Comparison of ENCODE assay signal across 10 cellular contexts in the genomic region with DNA sequence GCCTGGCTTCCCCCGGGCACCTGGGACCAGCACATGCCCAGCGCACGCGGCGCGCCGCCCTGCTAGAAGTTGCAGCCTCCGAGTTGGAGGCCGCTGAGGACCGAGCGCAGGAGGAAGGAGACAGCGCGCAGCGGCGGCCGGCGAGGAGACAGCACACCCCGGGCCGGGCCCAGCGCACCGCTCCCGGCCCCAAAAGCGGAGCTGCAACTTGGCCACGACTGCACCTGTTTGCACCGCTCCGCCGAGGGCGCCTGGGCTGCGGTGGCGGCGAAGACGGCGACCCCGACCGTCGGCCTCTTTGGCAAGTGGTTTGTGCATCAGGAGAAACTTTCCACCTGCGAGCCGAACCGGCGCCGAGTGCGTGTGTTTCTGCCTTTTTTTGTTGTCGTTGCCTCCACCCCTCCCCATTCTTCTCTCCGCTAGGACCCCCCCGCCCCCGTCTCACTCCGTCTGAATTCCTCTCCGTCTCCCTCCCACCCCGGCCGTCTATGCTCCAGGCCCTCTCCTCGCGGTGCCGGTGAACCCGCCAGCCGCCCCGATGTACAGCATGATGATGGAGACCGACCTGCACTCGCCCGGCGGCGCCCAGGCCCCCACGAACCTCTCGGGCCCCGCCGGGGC. TPM values are rescaled to one million over a fixed set of nuclear protein-coding genes. Genes with fewer than 3 reads are reported as not detected.
DNase-seq lines count a peak whose midpoint lies in the region; ATAC-seq and TF ChIP-seq lines count a peak whose summit lies in the region.
"Had no signal": no experiment of that assay in that cellular context is flagged by ENCODE, and none has a peak within 500 bp of the region (broad histone marks: within the 10 kb centered on the region; RNA-seq: fewer than 3 reads in every experiment).

A gene (plus strand): TSS at position 29 of the 621 bp plus-strand sequence. CDS start 510 bp downstream, at position 539.

- H3K36me3 ChIP-seq in heart right ventricle (no peaks in the 10 kb centered on the region), mucosa of rectum (ENCODE audit: control insufficient read depth in 2 of 2, insufficient read depth in 2 of 2, low read length in 2 of 2) (no peaks in the 10 kb centered on the region), upper lobe of left lung (no peaks in the 10 kb centered on the region)

- peaks cover 0 to 22% (median 8%) of the 10 kb centered on the region in 9 donors for H3K4me1 ChIP-seq in heart right ventricle
- no peaks in the 10 kb centered on the region for H3K4me1 ChIP-seq in mucosa of rectum (ENCODE audit: control insufficient read depth in 2 of 2, insufficient read depth in 2 of 2, low read length in 2 of 2)
- peaks cover 13 to 43% (median 16%) of the 10 kb centered on the region in 4 donors for H3K4me1 ChIP-seq in upper lobe of left lung

- H3K9me3 ChIP-seq in heart right ventricle (no peaks in the 10 kb centered on the region), mucosa of rectum (ENCODE audit: control insufficient read depth in 2 of 2, low read length in 2 of 2) (no peaks in the 10 kb centered on the region), upper lobe of left lung (no peaks in the 10 kb centered on the region)

- TF ChIP-seq CTCF in heart right ventricle (IDR thresholded peaks at IDR 0.05): no peak
- no peak for TF ChIP-seq CTCF in upper lobe of left lung (IDR thresholded peaks at IDR 0.05)

- peaks cover 16% of the 10 kb centered on the region for H3K9me3 Mint-ChIP-seq in activated naive CD8-positive, alpha-beta T cell treated with anti-CD3 and anti-CD28 coated beads, Interleukin-2, amount 50 U/mL, for 24 hours

- intact Hi-C loops in heart right ventricle (cut with DNase I): no loop called here
- intact Hi-C loops in left ventricle myocardium superior (cut with micrococcal nuclease): no loop called here

- no peak within 1 kb of the TSS for H3K27ac ChIP-seq in heart right ventricle
- no peak within 1 kb of the TSS for H3K27ac ChIP-seq in mucosa of rectum (ENCODE audit: low read depth in 2 of 2, low read length in 2 of 2)
- H3K27ac ChIP-seq in upper lobe of left lung: no peak within 1 kb of the TSS

- 1 to 2% methylated on average over 51 to 65 of the region's 65 CpGs for WGBS in heart right ventricle, 2 donors
- WGBS in upper lobe of left lung, 2 donors: 6 to 11% methylated on average over 19 to 35 of the region's 65 CpGs

- peaks cover 13% of the 10 kb centered on the region for H3K36me3 Mint-ChIP-seq in activated naive CD8-positive, alpha-beta T cell treated with anti-CD3 and anti-CD28 coated beads, Interleukin-2, amount 50 U/mL, for 24 hours (ENCODE audit: low read depth)

- H3K27ac Mint-ChIP-seq in activated naive CD8-positive, alpha-beta T cell treated with anti-CD3 and anti-CD28 coated beads, Interleukin-2, amount 50 U/mL, for 24 hours: no peak within 1 kb of the TSS

- H3K4me3 Mint-ChIP-seq in activated naive CD8-positive, alpha-beta T cell treated with anti-CD3 and anti-CD28 coated beads, Interleukin-2, amount 50 U/mL, for 24 hours: peak within 1 kb of the TSS; percentile 26

- H3K4me3 ChIP-seq in heart right ventricle (peak within 1 kb of the TSS; percentile 10 to 47 (median 32)), mucosa of rectum (ENCODE audit: low read length in 2 of 2) (peak within 1 kb of the TSS; percentile 30 to 37), upper lobe of left lung (peak within 1 kb of the TSS in 3 of 4 donors; percentile 29 to 41 (median 32))

- no peak within 1 kb of the TSS for H3K9ac ChIP-seq in mucosa of rectum (ENCODE audit: low read depth in 1 of 2, low read length in 2 of 2)

- TF ChIP-seq EP300 in upper lobe of left lung (IDR thresholded peaks at IDR 0.05): no peak

- TF ChIP-seq POLR2A in upper lobe of left lung (IDR thresholded peaks at IDR 0.05): no peak

- ATAC-seq in heart right ventricle (peak in 1 of 8 donors; percentile 17), left ventricle myocardium superior (no peak), upper lobe of left lung (ENCODE audit: low FRiP score in 2 of 2) (no peak), GM21528 (IDR thresholded peaks at IDR 0.05; ENCODE audit: low FRiP score, unreplicated experiment) (no peak), GM19455 (IDR thresholded peaks at IDR 0.05; ENCODE audit: unreplicated experiment) (no peak)
- ATAC-seq in activated naive CD8-positive, alpha-beta T cell treated with anti-CD3 and anti-CD28 coated beads, Interleukin-2, amount 50 U/mL, for 24 hours: peak; percentile 12

- H3K27me3 ChIP-seq in heart right ventricle: peaks cover 71 to 95% (median 93%) of the 10 kb centered on the region in 7 donors
- H3K27me3 ChIP-seq in mucosa of rectum (ENCODE audit: control insufficient read depth in 2 of 2, insufficient read depth in 2 of 2, low read length in 2 of 2): peaks cover 46 to 62% of the 10 kb centered on the region in 2 donors
- peaks cover 0 to 86% (median 44%) of the 10 kb centered on the region in 4 donors for H3K27me3 ChIP-seq in upper lobe of left lung

- H3K27me3 Mint-ChIP-seq in activated naive CD8-positive, alpha-beta T cell treated with anti-CD3 and anti-CD28 coated beads, Interleukin-2, amount 50 U/mL, for 24 hours: peaks cover 69% of the 10 kb centered on the region

- H3K4me1 Mint-ChIP-seq in activated naive CD8-positive, alpha-beta T cell treated with anti-CD3 and anti-CD28 coated beads, Interleukin-2, amount 50 U/mL, for 24 hours: peaks cover 14% of the 10 kb centered on the region

- DNase-seq in heart right ventricle: no peak
- DNase-seq in left ventricle myocardium superior: no peak
- DNase-seq in activated naive CD8-positive, alpha-beta T cell treated with anti-CD3 and anti-CD28 coated beads, Interleukin-2, amount 50 U/mL, for 24 hours: no peak
- DNase-seq in upper lobe of left lung: peak in 1 of 2 donors; percentile 84
- no peak for DNase-seq in OCI-M2 (lab: John Stamatoyannopoulos, UW; ENCODE audit: unreplicated experiment)
- DNase-seq: NCI-H226 had no signal

RNA-seq across cellular contexts. Expression of the gene that starts here (rescaled TPM):
- not detected for total RNA-seq in heart right ventricle
- polyA plus RNA-seq in heart right ventricle: not detected
- total RNA-seq in left ventricle myocardium superior: not detected
- total RNA-seq in upper lobe of left lung: not detected
- total RNA-seq: T-helper 1 cell treated with Interleukin-12 subunit alpha and Interleukin-12 subunit beta and Interleukin-4 antibody, amounts not matched to agents 30 ng/mL and 1 ng/mL, for 36 hours had no signal
